ENCODE assay signal across 8 cellular contexts in genomic region chr3:105367063-105367405, GRCh38. TPM values are rescaled to one million over a fixed set of nuclear protein-coding genes. Genes with fewer than 3 reads are reported as not detected.
DNase-seq lines count a peak whose midpoint lies in the region; TF ChIP-seq lines count a peak whose summit lies in the region.

No MANE protein-coding gene starts in this region.

- peak overlapping the region; percentile 93 for H3K4me2 ChIP-seq in skeletal muscle satellite cell (ENCODE audit: low read length)

- in situ Hi-C loops in ACHN (cut with HindIII; ENCODE audit: low pct_ligation_motif_present, low pct_unique_long_range_greater_than_20kb, low sequenced_read_pairs) = no loop called here

- peak overlapping the region; percentile 85 for H3K4me3 ChIP-seq in NT2/D1 (ENCODE audit: insufficient read length, low read depth)
- H3K4me3 ChIP-seq in adrenal gland = peak overlapping the region in 3 of 4 donors; percentile 54 to 83 (median 68)
- H3K4me3 ChIP-seq in iPS-11a (ENCODE audit: low read depth, low read length) = peak overlapping the region; percentile 76
- H3K4me3 ChIP-seq in skeletal muscle satellite cell (ENCODE audit: low read length) = peak overlapping the region; percentile 91

- TF ChIP-seq CTCF in adrenal gland (IDR thresholded peaks at IDR 0.05) = no peak

- WGBS in adrenal gland, 4 donors = 0 to 2% (median 1%) methylated on average over 6 to 29 of the region's 29 CpGs

- H3K9me3 ChIP-seq in NT2/D1 (ENCODE audit: insufficient read depth, low read length) (no peaks in the 10 kb centered on the region), adrenal gland (replicated peaks in 1 of 3) (no peaks in the 10 kb centered on the region), skeletal muscle satellite cell (replicated peaks; ENCODE audit: low read length) (no peaks in the 10 kb centered on the region)

- peak overlapping the region in 4 of 5 donors; percentile 60 to 87 (median 86) for H3K27ac ChIP-seq in adrenal gland

- no peak for TF ChIP-seq POLR2A in adrenal gland (IDR thresholded peaks at IDR 0.05)

- peak overlapping the region; percentile 93 for H3K9ac ChIP-seq in NT2/D1 (ENCODE audit: insufficient read length, low read depth)
- H3K9ac ChIP-seq in skeletal muscle satellite cell (ENCODE audit: low read depth, low read length) = peak overlapping the region; percentile 94

- H3K36me3 ChIP-seq in NT2/D1 (ENCODE audit: insufficient read depth, insufficient read length, low read length) (no peaks in the 10 kb centered on the region), adrenal gland (replicated peaks in 1 of 2) (no peaks in the 10 kb centered on the region), skeletal muscle satellite cell (ENCODE audit: insufficient read depth, low read length) (no peaks in the 10 kb centered on the region)

- H3K27me3 ChIP-seq in NT2/D1 (ENCODE audit: insufficient read depth, insufficient read length) = peaks cover 36% of the 10 kb centered on the region
- H3K27me3 ChIP-seq in adrenal gland = no peaks in the 10 kb centered on the region
- H3K27me3 ChIP-seq in skeletal muscle satellite cell (ENCODE audit: control insufficient read depth, insufficient read depth, low read length) = no peaks in the 10 kb centered on the region

- DNase-seq in NCI-H1417 (lab: John Stamatoyannopoulos, UW) = peak in 2 of 3 experiments; percentile 38 to 80
- no peak for DNase-seq in NCI-H1417 treated with DMSO at 0.1 percent for 48 hours (lab: John Stamatoyannopoulos, UW)
- no peak for DNase-seq in NT2/D1 (ENCODE audit: low read depth, low spot score)
- peak; percentile 19 to 65 (median 40) for DNase-seq in adrenal gland
- no peak for DNase-seq in ACHN
- DNase-seq in KG1 (lab: John Stamatoyannopoulos, UW) = no peak

- intact Hi-C loops in adrenal gland (cut with DNase I) = no loop called here

- H3K4me1 ChIP-seq in NT2/D1 (ENCODE audit: insufficient read depth, insufficient read length) = no peaks in the 10 kb centered on the region
- peaks cover 9 to 15% of the 10 kb centered on the region in 2 donors for H3K4me1 ChIP-seq in adrenal gland (replicated peaks in 1 of 2)
- H3K4me1 ChIP-seq in skeletal muscle satellite cell (ENCODE audit: control insufficient read depth, insufficient read depth, low read length) = peaks cover 47% of the 10 kb centered on the region

RNA-seq across cellular contexts. Expression of gene ALCAM, which starts 0.3 kb away (rescaled TPM):
- 10 to 100 TPM; 11.3 to 40.3 (median 23.9) TPM for total RNA-seq in adrenal gland
- polyA plus RNA-seq in adrenal gland = 10 to 100 TPM in 2 of 3 donors, 1 to 10 TPM in 1; 9.1 to 40.9 (median 17.5) TPM
- total RNA-seq in skeletal muscle satellite cell (2012; rRNA removed) = 89.5 and 158 TPM in 2 replicates

Comparison
In these comparisons a context has a peak if more than half of its experiments do, and no peak if none do; other contexts are left out.
1. DNase-seq: peak in NCI-H1417 (2 of 3) and adrenal gland (7 of 7); none in NCI-H1417 treated with DMSO at 0.1 percent for 48 hours (single experiment), NT2/D1 (single experiment), ACHN (single experiment) and KG1 (single experiment).
2. Peak in every context shown above with its lines, with median percentiles within 50 percentile points of each other: H3K4me3 ChIP-seq.